ENCODE assay signal across 4 cellular contexts in the genomic region with DNA sequence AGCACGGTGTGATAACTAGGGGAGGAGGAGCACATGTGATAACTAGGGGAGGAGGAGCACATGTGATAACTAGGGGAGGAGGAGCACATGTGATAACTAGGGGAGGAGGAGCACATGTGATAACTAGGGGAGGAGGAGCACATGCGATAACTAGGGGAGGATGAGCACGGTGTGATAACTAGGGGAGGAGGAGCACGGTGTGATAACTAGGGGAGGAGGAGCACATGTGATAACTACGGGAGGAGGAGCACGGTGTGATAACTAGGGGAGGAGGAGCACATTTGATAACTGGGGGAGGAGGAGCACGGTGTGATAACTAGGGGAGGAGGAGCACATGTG.
TF ChIP-seq lines count a peak whose summit lies in the region.

No MANE protein-coding gene starts in this region.

TF ChIP-seq in HEK293T, 16 proteins besides CTCF, POLR2A, EP300 and RAD21:
- TF ChIP-seq, protein P1, sequence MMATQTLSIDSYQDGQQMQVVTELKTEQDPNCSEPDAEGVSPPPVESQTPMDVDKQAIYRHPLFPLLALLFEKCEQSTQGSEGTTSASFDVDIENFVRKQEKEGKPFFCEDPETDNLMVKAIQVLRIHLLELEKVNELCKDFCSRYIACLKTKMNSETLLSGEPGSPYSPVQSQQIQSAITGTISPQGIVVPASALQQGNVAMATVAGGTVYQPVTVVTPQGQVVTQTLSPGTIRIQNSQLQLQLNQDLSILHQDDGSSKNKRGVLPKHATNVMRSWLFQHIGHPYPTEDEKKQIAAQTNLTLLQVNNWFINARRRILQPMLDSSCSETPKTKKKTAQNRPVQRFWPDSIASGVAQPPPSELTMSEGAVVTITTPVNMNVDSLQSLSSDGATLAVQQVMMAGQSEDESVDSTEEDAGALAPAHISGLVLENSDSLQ (IDR thresholded peaks at IDR 0.05) = peak; percentile 8; the same call in 1 of the 2 replicates
TF ChIP-seq in HEK293T: peak in this region for 1; not testable (repeated sequence) for 15.

TF ChIP-seq in K562, 482 proteins besides CTCF, POLR2A, EP300 and RAD21:
- TF ChIP-seq ZNF263 (CRISPR knock-in tag; IDR thresholded peaks at IDR 0.05; ENCODE audit: borderline replicate concordance) = peak; percentile 81

TF ChIP-seq in H1, 55 proteins besides CTCF, POLR2A, EP300 and RAD21:
- TF ChIP-seq, protein P2, sequence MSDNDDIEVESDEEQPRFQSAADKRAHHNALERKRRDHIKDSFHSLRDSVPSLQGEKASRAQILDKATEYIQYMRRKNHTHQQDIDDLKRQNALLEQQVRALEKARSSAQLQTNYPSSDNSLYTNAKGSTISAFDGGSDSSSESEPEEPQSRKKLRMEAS (IDR thresholded peaks at IDR 0.05) = peak; percentile 3; the same call in 1 of the 2 replicates

TF ChIP-seq in HepG2, 621 proteins besides CTCF, POLR2A, EP300 and RAD21:
- TF ChIP-seq, protein P3, sequence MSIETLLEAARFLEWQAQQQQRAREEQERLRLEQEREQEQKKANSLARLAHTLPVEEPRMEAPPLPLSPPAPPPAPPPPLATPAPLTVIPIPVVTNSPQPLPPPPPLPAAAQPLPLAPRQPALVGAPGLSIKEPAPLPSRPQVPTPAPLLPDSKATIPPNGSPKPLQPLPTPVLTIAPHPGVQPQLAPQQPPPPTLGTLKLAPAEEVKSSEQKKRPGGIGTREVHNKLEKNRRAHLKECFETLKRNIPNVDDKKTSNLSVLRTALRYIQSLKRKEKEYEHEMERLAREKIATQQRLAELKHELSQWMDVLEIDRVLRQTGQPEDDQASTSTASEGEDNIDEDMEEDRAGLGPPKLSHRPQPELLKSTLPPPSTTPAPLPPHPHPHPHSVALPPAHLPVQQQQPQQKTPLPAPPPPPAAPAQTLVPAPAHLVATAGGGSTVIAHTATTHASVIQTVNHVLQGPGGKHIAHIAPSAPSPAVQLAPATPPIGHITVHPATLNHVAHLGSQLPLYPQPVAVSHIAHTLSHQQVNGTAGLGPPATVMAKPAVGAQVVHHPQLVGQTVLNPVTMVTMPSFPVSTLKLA (IDR thresholded peaks at IDR 0.05) = peak; percentile 80
TF ChIP-seq in HepG2: peak in this region for 1; not testable (repeated sequence) for 620.
